Comparison of ENCODE assay signal across 9 cellular contexts in genomic region chr1:31984419-31985347, GRCh38. TPM values are rescaled to one million over a fixed set of nuclear protein-coding genes. Genes with fewer than 3 reads are reported as not detected.
DNase-seq lines count a peak whose midpoint lies in the region; ATAC-seq and TF ChIP-seq lines count a peak whose summit lies in the region.
"Had no signal": no experiment of that assay in that cellular context is flagged by ENCODE, and none has a peak within 500 bp of the region (broad histone marks: within the 10 kb centered on the region; RNA-seq: fewer than 3 reads in every experiment).

No MANE protein-coding gene starts in this region.

- H3K27me3 ChIP-seq in lower lobe of right lung (ENCODE audit: low read depth): no peaks in the 10 kb centered on the region
- H3K27me3 ChIP-seq in upper lobe of left lung: no peaks in the 10 kb centered on the region
- H3K27me3 ChIP-seq in aorta (ENCODE audit: control insufficient read depth in 1 of 2, insufficient read depth in 2 of 2, low read length in 1 of 2): no peaks in the 10 kb centered on the region

- H3K4me3 ChIP-seq in lower lobe of right lung (no peak overlapping the region), upper lobe of left lung (no peak overlapping the region), aorta (ENCODE audit: low read length in 2 of 2) (no peak overlapping the region)

- H3K36me3 ChIP-seq in lower lobe of right lung (no peaks in the 10 kb centered on the region), upper lobe of left lung (no peaks in the 10 kb centered on the region), aorta (ENCODE audit: control insufficient read depth in 1 of 2, insufficient read depth in 2 of 2, low read length in 1 of 2) (no peaks in the 10 kb centered on the region)

- H3K27ac Mint-ChIP-seq in activated naive CD4-positive, alpha-beta T cell treated with anti-CD3 and anti-CD28 coated beads for 36 hours: peak overlapping the region; percentile 92

- DNase-seq in activated CD4-positive, CD25-positive, alpha-beta regulatory T cell treated with anti-CD3 and anti-CD28 coated beads, Interleukin-2, amount 50 U/mL, for 72 hours: no peak
- DNase-seq in activated naive CD4-positive, alpha-beta T cell treated with anti-CD3 and anti-CD28 coated beads for 36 hours: peak; percentile 65
- DNase-seq in lower lobe of right lung: no peak
- DNase-seq in upper lobe of left lung: peak in 1 of 2 donors; percentile 33
- no peak for DNase-seq in aorta
- no peak for DNase-seq in SW480 (ENCODE audit: low spot score)
- DNase-seq: KBM-7 had no signal

- no peak for TF ChIP-seq CTCF in lower lobe of right lung (IDR thresholded peaks at IDR 0.05)
- no peak for TF ChIP-seq CTCF in upper lobe of left lung (IDR thresholded peaks at IDR 0.05)

- no peaks in the 10 kb centered on the region for H3K9me3 Mint-ChIP-seq in activated naive CD4-positive, alpha-beta T cell treated with anti-CD3 and anti-CD28 coated beads for 36 hours

- peaks cover 52% of the 10 kb centered on the region for H3K4me1 Mint-ChIP-seq in activated naive CD4-positive, alpha-beta T cell treated with anti-CD3 and anti-CD28 coated beads for 36 hours (ENCODE audit: low read depth)

- ATAC-seq in activated CD4-positive, CD25-positive, alpha-beta regulatory T cell treated with anti-CD3 and anti-CD28 coated beads, Interleukin-2, amount 50 U/mL, for 24 hours: peak; percentile 88 to 93
- peak; percentile 67 to 71 for ATAC-seq in lower lobe of right lung
- ATAC-seq in upper lobe of left lung (ENCODE audit: low FRiP score in 2 of 2): no peak
- no peak for ATAC-seq in aorta (ENCODE audit: low FRiP score)
- no peak for ATAC-seq in HG03280 (IDR thresholded peaks at IDR 0.05; ENCODE audit: unreplicated experiment)

- peak overlapping the region; percentile 44 for H3K4me3 Mint-ChIP-seq in activated naive CD4-positive, alpha-beta T cell treated with anti-CD3 and anti-CD28 coated beads for 36 hours

- TF ChIP-seq EP300 in upper lobe of left lung (IDR thresholded peaks at IDR 0.05): no peak

- intact Hi-C loops in activated naive CD4-positive, alpha-beta T cell treated with anti-CD3 and anti-CD28 coated beads for 36 hours (cut with micrococcal nuclease): loop anchor here (1.0 to 2.0 kb wide), 3 partner anchors 19 to 88 kb away; partner anchors contain the start of genes KHDRBS1 and TMEM39B
- intact Hi-C loops in lower lobe of right lung (cut with DNase I): no loop called here
- intact Hi-C loops in aorta (cut with DNase I): no loop called here

- CTCF ChIA-PET in activated naive CD4-positive, alpha-beta T cell treated with anti-CD3 and anti-CD28 coated beads for 36 hours (lab: Charles Lee): interaction anchor here (0.6 to 2.2 kb wide), 7 partner anchors 19 to 196 kb away, joined by 3 to 13 read pairs (median 6); no protein-coding TSS in a partner anchor

- H3K27ac ChIP-seq in lower lobe of right lung: peak overlapping the region; percentile 37
- H3K27ac ChIP-seq in upper lobe of left lung: peak overlapping the region; percentile 13 to 46 (median 34)
- no peak overlapping the region for H3K27ac ChIP-seq in aorta (ENCODE audit: low read depth in 1 of 2, low read length in 2 of 2)

- no peaks in the 10 kb centered on the region for H3K9me3 ChIP-seq in lower lobe of right lung
- H3K9me3 ChIP-seq in upper lobe of left lung: no peaks in the 10 kb centered on the region
- no peaks in the 10 kb centered on the region for H3K9me3 ChIP-seq in aorta (ENCODE audit: control insufficient read depth, low read length)

- WGBS in upper lobe of left lung, 2 donors: 78 to 80% methylated on average over 6 of the region's 6 CpGs
- WGBS in aorta, 2 donors: 77 to 80% methylated on average over 4 to 6 of the region's 6 CpGs

- no peaks in the 10 kb centered on the region for H3K36me3 Mint-ChIP-seq in activated naive CD4-positive, alpha-beta T cell treated with anti-CD3 and anti-CD28 coated beads for 36 hours (ENCODE audit: low read depth)

- H3K27me3 Mint-ChIP-seq in activated naive CD4-positive, alpha-beta T cell treated with anti-CD3 and anti-CD28 coated beads for 36 hours (ENCODE audit: low read depth): no peaks in the 10 kb centered on the region

- H3K4me1 ChIP-seq in lower lobe of right lung: peaks cover 11% of the 10 kb centered on the region
- peaks cover 14 to 22% (median 17%) of the 10 kb centered on the region in 4 donors for H3K4me1 ChIP-seq in upper lobe of left lung
- H3K4me1 ChIP-seq in aorta (ENCODE audit: control insufficient read depth in 1 of 2, insufficient read depth in 2 of 2, low read length in 2 of 2): no peaks in the 10 kb centered on the region

- TF ChIP-seq POLR2A in upper lobe of left lung (IDR thresholded peaks at IDR 0.05): no peak

RNA-seq across cellular contexts. Expression of gene KHDRBS1, which starts 29.0 kb away (rescaled TPM):
- total RNA-seq in activated naive CD4-positive, alpha-beta T cell treated with anti-CD3 and anti-CD28 coated beads for 36 hours: 100 to 1,000 TPM; 189 to 198 TPM
- total RNA-seq in lower lobe of right lung: 79.5 TPM
- total RNA-seq in upper lobe of left lung: 100 to 1,000 TPM in 1 of 6 donors, 10 to 100 TPM in 5; 52.4 to 101 (median 91.9) TPM
- total RNA-seq in aorta: 10 to 100 TPM; 84.9 to 91.2 TPM
- 10 to 100 TPM; 57.0 to 61.8 TPM for polyA plus RNA-seq in aorta

RNA-seq across cellular contexts. Expression of gene PTP4A2, which starts 46.5 kb away (rescaled TPM):
- total RNA-seq in activated naive CD4-positive, alpha-beta T cell treated with anti-CD3 and anti-CD28 coated beads for 36 hours: 100 to 1,000 TPM; 240 to 263 TPM
- total RNA-seq in lower lobe of right lung: 205 TPM
- total RNA-seq in upper lobe of left lung: 100 to 1,000 TPM in 4 of 6 donors, 10 to 100 TPM in 2; 71.6 to 279 (median 148) TPM
- total RNA-seq in aorta: 100 to 1,000 TPM; 230 to 244 TPM
- 100 to 1,000 TPM in 1 of 2 donors, 10 to 100 TPM in 1; 72.0 to 147 TPM for polyA plus RNA-seq in aorta

Comparison
In these comparisons a context has a peak if more than half of its experiments do, and no peak if none do; other contexts are left out.
1. ATAC-seq: peak in activated CD4-positive, CD25-positive, alpha-beta regulatory T cell treated with anti-CD3 and anti-CD28 coated beads, Interleukin-2, amount 50 U/mL, for 24 hours (2 of 2) and lower lobe of right lung (2 of 2); none in upper lobe of left lung (0 of 2), aorta (single experiment) and HG03280 (single experiment).
2. H3K27ac ChIP-seq: peak in lower lobe of right lung (single experiment) and upper lobe of left lung (4 of 4); none in aorta (0 of 2).